9 cellular contexts compared by ENCODE assay signal in genomic region chr2:39513641-39514094, GRCh38.
DNase-seq lines count a peak whose midpoint lies in the region; ATAC-seq and TF ChIP-seq lines count a peak whose summit lies in the region.
"Had no signal": no experiment of that assay in that cellular context is flagged by ENCODE, and none has a peak within 500 bp of the region (broad histone marks: within the 10 kb centered on the region; RNA-seq: fewer than 3 reads in every experiment).

No MANE protein-coding gene starts in this region.

- H3K27me3 Mint-ChIP-seq in brain, result peaks cover 5% of the 10 kb centered on the region

- peaks cover 9% of the 10 kb centered on the region for H3K36me3 Mint-ChIP-seq in brain

- in situ Hi-C loops in G401 (cut with HindIII; ENCODE audit: low sequenced_read_pairs), result no loop called here
- in situ Hi-C loops in SK-MEL-5 (cut with HindIII; ENCODE audit: low pct_unique_long_range_greater_than_20kb, low sequenced_read_pairs), result no loop called here

- peak overlapping the region in 4 of 5 experiments; percentile 10 to 74 (median 21) for H3K27ac Mint-ChIP-seq in brain

- peaks cover 55% of the 10 kb centered on the region for H3K4me1 Mint-ChIP-seq in brain

- intact Hi-C loops in left colon (cut with DNase I, micrococcal nuclease), result loop anchor here in 1 of 2 donors (10.0 kb wide), 1 partner anchor 119 kb away; no protein-coding TSS in a partner anchor

- DNase-seq in G401 (ENCODE audit: low spot score), result peak; percentile 67
- peak; percentile 58 for DNase-seq in GM20000 (ENCODE audit: low spot score)
- peak; percentile 95 for DNase-seq in SK-MEL-5 (ENCODE audit: low read depth, low spot score)
- DNase-seq in left colon, result peak; percentile 47 to 49
- peak; percentile 45 to 77 for DNase-seq in stimulated activated CD4-positive, alpha-beta T cell treated with anti-CD3 and anti-CD28 coated beads, Interleukin-4, amount 100 ng/mL, for 48 hours (ENCODE audit: low read depth in 2 of 2)
- no peak for DNase-seq in cerebellar nuclear complex (lab: John Stamatoyannopoulos, UW)
- DNase-seq: naive B cell had no signal

- ATAC-seq in HG03571 (IDR thresholded peaks at IDR 0.05; ENCODE audit: unreplicated experiment) (peak; percentile 86), left colon (peak; percentile 68)

- H3K9me3 Mint-ChIP-seq in brain, result no peaks in the 10 kb centered on the region
- H3K9me3 Mint-ChIP-seq: naive B cell had no signal

- H3K4me3 Mint-ChIP-seq in brain, result no peak overlapping the region
- H3K4me3 Mint-ChIP-seq: naive B cell had no signal

- TF ChIP-seq CTCF in GM20000 (IDR thresholded peaks at IDR 0.05; ENCODE audit: extremely low read depth, missing control alignments), result peak; percentile 23
- TF ChIP-seq CTCF in brain (conservative IDR thresholded peaks at IDR 0.05), result peak in 1 of 2 experiments; percentile 56

Comparison
In these comparisons a context has a peak if more than half of its experiments do, and no peak if none do; other contexts are left out.
1. DNase-seq: peak in G401 (single experiment), GM20000 (single experiment), SK-MEL-5 (single experiment), left colon (2 of 2) and stimulated activated CD4-positive, alpha-beta T cell treated with anti-CD3 and anti-CD28 coated beads, Interleukin-4, amount 100 ng/mL, for 48 hours (2 of 2); none in cerebellar nuclear complex (0 of 2).